In the genomic region with DNA sequence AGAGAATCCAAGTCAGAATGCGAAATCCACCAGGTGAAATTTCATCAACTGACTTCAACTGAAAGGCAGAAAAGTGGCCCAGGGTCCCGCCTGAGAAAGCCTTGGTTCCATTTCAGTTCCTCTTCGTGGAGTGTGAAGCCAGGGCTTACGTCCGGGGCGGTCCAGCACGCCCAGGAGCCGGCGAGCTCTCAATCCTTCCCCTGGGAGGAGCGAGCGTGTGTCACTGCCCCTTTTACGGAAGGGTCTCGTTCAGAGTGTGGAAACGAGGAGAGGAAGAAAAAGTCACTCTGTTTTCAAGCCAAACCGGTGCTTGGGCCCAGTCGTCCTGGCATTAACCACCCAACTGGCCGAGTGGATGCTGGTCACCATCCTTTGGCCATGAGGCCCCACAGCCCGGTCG, we compare ENCODE assay signal across 26 cellular contexts.
"Had no signal": no experiment of that assay in that cellular context is flagged by ENCODE, and none has a peak within 500 bp of the region (broad histone marks: within the 10 kb centered on the region; RNA-seq: fewer than 3 reads in every experiment).

No MANE protein-coding gene starts in this region.

- H3K36me3 Mint-ChIP-seq: activated naive CD4-positive, alpha-beta T cell treated with anti-CD3 and anti-CD28 coated beads, Interleukin-2, amount 10 ng/mL, durations not matched to agents 7 days and 5 days; activated naive CD8-positive, alpha-beta T cell treated with anti-CD3 and anti-CD28 coated beads, Interleukin-2, amount 10 ng/mL, durations not matched to agents 7 days and 5 days; naive thymus-derived CD8-positive, alpha-beta T cell; stimulated activated effector memory CD8-positive, alpha-beta T cell treated with anti-CD3 and anti-CD28 coated beads, Interleukin-12 subunit alpha, Interleukin-12 subunit beta, amount 100 ng/mL, for 72 hours had no signal

- H3K27ac ChIP-seq: gastroesophageal sphincter, hepatocyte, pancreas, prostate gland, skin epidermis, suprapubic skin, VCaP had no signal

- H3K27ac Mint-ChIP-seq: activated naive CD4-positive, alpha-beta T cell treated with anti-CD3 and anti-CD28 coated beads, Interleukin-2, amount 10 ng/mL, durations not matched to agents 7 days and 5 days; activated T-helper 1 cell treated with anti-CD3 and anti-CD28 coated beads, Interleukin-12 subunit alpha, Interleukin-12 subunit beta, Interleukin-2, Interleukin-4 antibody, amounts not matched to agents 30 ng/mL and 10 ng/mL and 1 ng/mL, durations not matched to agents 14 hours and 24 hours and 36 hours; mesothelial cell of epicardium; naive thymus-derived CD8-positive, alpha-beta T cell; stimulated activated effector memory CD8-positive, alpha-beta T cell treated with anti-CD3 and anti-CD28 coated beads, Interleukin-12 subunit alpha, Interleukin-12 subunit beta, amount 100 ng/mL, for 72 hours had no signal

- H3K36me3 ChIP-seq: gastroesophageal sphincter, pancreas, prostate gland, suprapubic skin had no signal

- H3K9me3 Mint-ChIP-seq: activated naive CD4-positive, alpha-beta T cell treated with anti-CD3 and anti-CD28 coated beads, Interleukin-2, amount 10 ng/mL, durations not matched to agents 7 days and 5 days; activated naive CD8-positive, alpha-beta T cell treated with anti-CD3 and anti-CD28 coated beads, Interleukin-2, amount 10 ng/mL, durations not matched to agents 7 days and 5 days; activated T-helper 1 cell treated with anti-CD3 and anti-CD28 coated beads, Interleukin-12 subunit alpha, Interleukin-12 subunit beta, Interleukin-2, Interleukin-4 antibody, amounts not matched to agents 30 ng/mL and 10 ng/mL and 1 ng/mL, durations not matched to agents 14 hours and 24 hours and 36 hours; stimulated activated effector memory CD8-positive, alpha-beta T cell treated with anti-CD3 and anti-CD28 coated beads, Interleukin-12 subunit alpha, Interleukin-12 subunit beta, amount 100 ng/mL, for 72 hours had no signal

- H3K27me3 ChIP-seq: hepatocyte, pancreas had no signal

- H3K27me3 Mint-ChIP-seq: activated naive CD4-positive, alpha-beta T cell treated with anti-CD3 and anti-CD28 coated beads, Interleukin-2, amount 10 ng/mL, durations not matched to agents 7 days and 5 days; activated naive CD8-positive, alpha-beta T cell treated with anti-CD3 and anti-CD28 coated beads, Interleukin-2, amount 10 ng/mL, durations not matched to agents 7 days and 5 days had no signal

- H3K4me1 Mint-ChIP-seq: activated naive CD4-positive, alpha-beta T cell treated with anti-CD3 and anti-CD28 coated beads, Interleukin-2, amount 10 ng/mL, durations not matched to agents 7 days and 5 days; activated naive CD8-positive, alpha-beta T cell treated with anti-CD3 and anti-CD28 coated beads, Interleukin-2, amount 10 ng/mL, durations not matched to agents 7 days and 5 days; mesothelial cell of epicardium; neural crest cell; stimulated activated effector memory CD8-positive, alpha-beta T cell treated with anti-CD3 and anti-CD28 coated beads, Interleukin-12 subunit alpha, Interleukin-12 subunit beta, amount 100 ng/mL, for 72 hours had no signal

- H3K4me1 ChIP-seq: prostate gland had no signal

- ATAC-seq: gastroesophageal sphincter; naive thymus-derived CD8-positive, alpha-beta T cell had no signal

- H3K9me3 ChIP-seq: pancreas, prostate gland, suprapubic skin had no signal

- DNase-seq: activated CD4-positive, alpha-beta T cell treated with anti-CD3 and anti-CD28 coated beads for 4 hours; activated CD4-positive, alpha-beta T cell treated with anti-CD3 and anti-CD28 coated beads, Interleukin-2, amount 50 U/mL, for 48 hours; activated CD8-positive, alpha-beta memory T cell treated with anti-CD3 and anti-CD28 coated beads for 24 hours; activated gamma-delta T cell; activated naive CD4-positive, alpha-beta T cell treated with anti-CD3 and anti-CD28 coated beads, Interleukin-2, amount 10 ng/mL, durations not matched to agents 7 days and 5 days; activated naive CD8-positive, alpha-beta T cell treated with anti-CD3 and anti-CD28 coated beads, Interleukin-2, amount 10 ng/mL, durations not matched to agents 7 days and 5 days; activated T-cell treated with anti-CD3 and anti-CD28 coated beads, Interleukin-2, amount 50 U/mL, for 1 hour; caudate nucleus; left cardiac atrium; mammary epithelial cell; naive thymus-derived CD8-positive, alpha-beta T cell; nucleus accumbens; pancreas; retina; stimulated activated CD4-positive, alpha-beta T cell treated with anti-CD3 and anti-CD28 coated beads, Interleukin-4, amount 100 ng/mL, for 24 hours; trophoblast cell had no signal

- H3K4me3 Mint-ChIP-seq: activated naive CD4-positive, alpha-beta T cell treated with anti-CD3 and anti-CD28 coated beads, Interleukin-2, amount 10 ng/mL, durations not matched to agents 7 days and 5 days; activated naive CD8-positive, alpha-beta T cell treated with anti-CD3 and anti-CD28 coated beads, Interleukin-2, amount 10 ng/mL, durations not matched to agents 7 days and 5 days; activated T-helper 1 cell treated with anti-CD3 and anti-CD28 coated beads, Interleukin-12 subunit alpha, Interleukin-12 subunit beta, Interleukin-2, Interleukin-4 antibody, amounts not matched to agents 30 ng/mL and 10 ng/mL and 1 ng/mL, durations not matched to agents 14 hours and 24 hours and 36 hours; mesothelial cell of epicardium; naive thymus-derived CD8-positive, alpha-beta T cell; neural crest cell; stimulated activated effector memory CD8-positive, alpha-beta T cell treated with anti-CD3 and anti-CD28 coated beads, Interleukin-12 subunit alpha, Interleukin-12 subunit beta, amount 100 ng/mL, for 72 hours had no signal

- H3K4me3 ChIP-seq: gastroesophageal sphincter, hepatocyte, pancreas, prostate gland, skin epidermis, suprapubic skin had no signal
